Comparison of ENCODE assay signal across 8 cellular contexts in the genomic region with DNA sequence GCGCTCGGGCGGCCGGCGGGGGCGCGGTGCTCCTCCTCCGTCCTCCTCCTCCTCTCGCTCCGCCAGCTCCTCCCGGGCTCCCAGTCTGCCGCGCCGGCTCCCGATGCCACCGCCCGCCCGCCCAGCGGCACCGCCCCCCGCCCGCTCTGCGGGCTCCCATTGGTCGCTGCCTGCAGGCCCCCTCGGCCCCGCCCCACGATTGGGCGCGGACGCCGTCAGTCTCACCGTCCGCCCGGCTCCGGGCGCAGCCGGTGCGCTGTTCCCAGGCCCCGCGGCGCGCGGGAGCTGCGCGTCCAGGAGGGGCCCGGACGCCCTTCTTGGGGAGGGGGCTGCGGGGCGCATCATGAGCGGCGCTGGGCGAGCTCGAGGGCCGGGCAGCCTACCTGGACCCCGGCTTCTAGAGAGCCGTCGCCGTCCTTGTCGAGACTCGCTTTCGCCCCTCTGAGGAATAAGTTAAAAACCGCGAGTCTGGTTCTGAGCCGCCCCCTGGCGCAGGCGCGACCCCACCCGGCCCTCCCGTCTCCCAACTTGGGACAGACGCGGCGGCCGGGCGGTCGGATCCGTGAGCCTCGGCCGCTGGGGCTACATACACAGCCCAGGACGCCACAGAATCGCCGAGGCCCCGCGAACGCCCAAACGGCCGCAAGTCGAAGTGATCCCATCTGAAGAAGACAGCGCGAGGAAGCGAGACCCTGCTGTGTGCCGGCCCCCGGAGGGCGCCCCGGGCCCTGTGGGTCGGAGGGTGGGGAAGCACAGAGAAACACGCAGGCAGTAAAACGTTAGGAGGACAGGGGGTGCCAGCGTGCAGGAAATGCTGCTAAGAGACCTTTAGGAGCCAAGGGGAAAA. TPM values are rescaled to one million over a fixed set of nuclear protein-coding genes. Genes with fewer than 3 reads are reported as not detected.
A peak's percentile ranks its signal among the peaks of the same experiment; 100 is the strongest.
DNase-seq lines count a peak whose midpoint lies in the region; ATAC-seq and TF ChIP-seq lines count a peak whose summit lies in the region.

Gene SIPA1L2, minus strand, starts transcription at position 87 of the 847 bp plus-strand sequence. CDS start 114,794 bp downstream, outside the sequence.

- no peaks in the 10 kb centered on the region for H3K36me3 Mint-ChIP-seq in activated naive CD4-positive, alpha-beta T cell treated with anti-CD3 and anti-CD28 coated beads, Interleukin-2, amount 50 U/mL, for 24 hours
- peaks cover 4% of the 10 kb centered on the region for H3K36me3 Mint-ChIP-seq in glutamatergic neuron (ENCODE audit: unreplicated experiment)
- no peaks in the 10 kb centered on the region for H3K36me3 Mint-ChIP-seq in osteocyte (ENCODE audit: unreplicated experiment)

- H3K36me3 ChIP-seq in ES-I3 (ENCODE audit: insufficient read depth, low read length), result no peaks in the 10 kb centered on the region
- H3K36me3 ChIP-seq in HCT116 (ENCODE audit: control insufficient read depth in 1 of 2, insufficient read depth in 2 of 2, low read length in 2 of 2), result no peaks in the 10 kb centered on the region
- H3K36me3 ChIP-seq in MG63, result peaks cover 4% of the 10 kb centered on the region
- no peaks in the 10 kb centered on the region for H3K36me3 ChIP-seq in testis (ENCODE audit: low read depth, missing control alignments)

- H3K9me3 ChIP-seq in ES-I3 (ENCODE audit: control insufficient read depth, insufficient read depth, low read length), result no peaks in the 10 kb centered on the region
- no peaks in the 10 kb centered on the region for H3K9me3 ChIP-seq in HCT116 (ENCODE audit: control insufficient read depth in 1 of 2, insufficient read depth in 1 of 2, low read depth in 1 of 2, low read length in 2 of 2)
- H3K9me3 ChIP-seq in MG63, result no peaks in the 10 kb centered on the region
- no peaks in the 10 kb centered on the region for H3K9me3 ChIP-seq in testis

- H3K4me1 Mint-ChIP-seq in activated naive CD4-positive, alpha-beta T cell treated with anti-CD3 and anti-CD28 coated beads, Interleukin-2, amount 50 U/mL, for 24 hours, result peaks cover 32% of the 10 kb centered on the region
- peaks cover 18% of the 10 kb centered on the region for H3K4me1 Mint-ChIP-seq in glutamatergic neuron (ENCODE audit: low read depth, unreplicated experiment)
- peaks cover 35% of the 10 kb centered on the region for H3K4me1 Mint-ChIP-seq in osteocyte (ENCODE audit: unreplicated experiment)

- H3K79me2 ChIP-seq in HCT116 (ENCODE audit: insufficient read depth, low read length), result no peaks in the 10 kb centered on the region

- H3K9ac ChIP-seq in ES-I3 (ENCODE audit: low read depth, low read length), result peak within 1 kb of the TSS; percentile 71
- peak within 1 kb of the TSS; percentile 53 for H3K9ac ChIP-seq in HCT116 (ENCODE audit: low read length)

- RAD21 ChIA-PET in HCT116 (lab: Charles Lee; ENCODE audit: low non-redundant PET in 1 of 2, low total read pairs in 2 of 2, uncharacterized antibody in 2 of 2, unreplicated experiment in 2 of 2), result interaction anchor here in 1 of 2 experiments (1.1 kb wide), 1 partner anchor 250 kb away, joined by 3 read pairs; no protein-coding TSS in a partner anchor

- H3K27ac Mint-ChIP-seq in activated naive CD4-positive, alpha-beta T cell treated with anti-CD3 and anti-CD28 coated beads, Interleukin-2, amount 50 U/mL, for 24 hours, result peak within 1 kb of the TSS; percentile 95
- H3K27ac Mint-ChIP-seq in glutamatergic neuron (ENCODE audit: unreplicated experiment) (peak within 1 kb of the TSS; percentile 98), osteocyte (ENCODE audit: unreplicated experiment) (peak within 1 kb of the TSS; percentile 94)

- H3K4me3 ChIP-seq in HCT116 (replicated peaks in 1 of 2; ENCODE audit: low read depth in 1 of 2, low read length in 2 of 2), result peak within 1 kb of the TSS; percentile 52 to 63
- H3K4me3 ChIP-seq in MG63, result peak within 1 kb of the TSS; percentile 78
- H3K4me3 ChIP-seq in testis, result peak within 1 kb of the TSS; percentile 75 to 80

- POLR2A ChIA-PET in HCT116 (lab: Charles Lee), result interaction anchor here (0.7 kb wide), 1 partner anchor 239 kb away, joined by 3 read pairs; no protein-coding TSS in a partner anchor

- intact Hi-C loops in HCT116 (cut with micrococcal nuclease), result loop anchor here (5.0 kb wide), 1 partner anchor 482 kb away; no protein-coding TSS in a partner anchor
- intact Hi-C loops in testis (cut with DNase I; ENCODE audit: low total_unique reads), result loop anchor here (10.0 kb wide), 1 partner anchor 615 kb away; no protein-coding TSS in a partner anchor

- H4K20me1 ChIP-seq in HCT116 (ENCODE audit: insufficient read depth), result no peaks in the 10 kb centered on the region

- DNase-seq in HCT116 (ENCODE audit: low read depth, low spot score) (peak; percentile 66), MG63 (peak; percentile 96), SK-N-DZ (ENCODE audit: low spot score) (peak; percentile 92), glutamatergic neuron (peak; percentile 97), osteocyte (ENCODE audit: extremely low spot score, unreplicated experiment) (peak; percentile 98), testis (peak; percentile 95)

- WGBS in testis, 2 donors, result 0 to 3% methylated on average over 6 to 65 of the region's 98 CpGs

- H3K9me3 Mint-ChIP-seq in activated naive CD4-positive, alpha-beta T cell treated with anti-CD3 and anti-CD28 coated beads, Interleukin-2, amount 50 U/mL, for 24 hours, result no peaks in the 10 kb centered on the region
- H3K9me3 Mint-ChIP-seq in glutamatergic neuron (ENCODE audit: unreplicated experiment) (peaks cover 12% of the 10 kb centered on the region), osteocyte (ENCODE audit: unreplicated experiment) (no peaks in the 10 kb centered on the region)

- BruUV-seq in HCT116 (replicated peaks; lab: Mats Ljungman, UMichigan), result no TSS peak

- peaks cover 5% of the 10 kb centered on the region for H3K27me3 Mint-ChIP-seq in activated naive CD4-positive, alpha-beta T cell treated with anti-CD3 and anti-CD28 coated beads, Interleukin-2, amount 50 U/mL, for 24 hours
- peaks cover 5% of the 10 kb centered on the region for H3K27me3 Mint-ChIP-seq in glutamatergic neuron (ENCODE audit: unreplicated experiment)
- no peaks in the 10 kb centered on the region for H3K27me3 Mint-ChIP-seq in osteocyte (ENCODE audit: unreplicated experiment)

- TF ChIP-seq CTCF in HCT116 (IDR thresholded peaks at IDR 0.05 in 2 of 3, conservative IDR thresholded peaks at IDR 0.05 in 1 of 3; ENCODE audit: borderline replicate concordance in 1 of 3, insufficient read depth in 1 of 3, low read depth in 2 of 3, low read length in 2 of 3) (peak; percentile 41 to 77 (median 50)), glutamatergic neuron (IDR thresholded peaks at IDR 0.05; ENCODE audit: partially characterized antibody, unreplicated experiment) (peak; percentile 60), osteocyte (IDR thresholded peaks at IDR 0.05) (peak; percentile 62), testis (IDR thresholded peaks at IDR 0.05) (peak; percentile 30 to 52 (median 35))

- H3K4me3 Mint-ChIP-seq in activated naive CD4-positive, alpha-beta T cell treated with anti-CD3 and anti-CD28 coated beads, Interleukin-2, amount 50 U/mL, for 24 hours, result peak within 1 kb of the TSS; percentile 89
- peak within 1 kb of the TSS; percentile 98 for H3K4me3 Mint-ChIP-seq in glutamatergic neuron (ENCODE audit: unreplicated experiment)
- H3K4me3 Mint-ChIP-seq in osteocyte (ENCODE audit: unreplicated experiment), result peak within 1 kb of the TSS; percentile 92

- TF ChIP-seq RAD21 in HCT116 (IDR thresholded peaks at IDR 0.05; ENCODE audit: low read depth), result peak; percentile 79

- ATAC-seq in HCT116, result peak; percentile 95

- TF ChIP-seq POLR2A in HCT116 (IDR thresholded peaks at IDR 0.05; ENCODE audit: borderline replicate concordance, extremely low read depth, insufficient read depth, insufficient read length), result no peak
- TF ChIP-seq POLR2A in testis (IDR thresholded peaks at IDR 0.05), result no peak

- H3K27ac ChIP-seq in HCT116 (ENCODE audit: low read depth, low read length), result peak within 1 kb of the TSS; percentile 40
- peak within 1 kb of the TSS; percentile 83 to 88 for H3K27ac ChIP-seq in testis

- no peaks in the 10 kb centered on the region for H3K9me2 ChIP-seq in HCT116 (ENCODE audit: insufficient read depth)

- H3K27me3 ChIP-seq in HCT116 (ENCODE audit: insufficient read depth, low read length) (no peaks in the 10 kb centered on the region), MG63 (no peaks in the 10 kb centered on the region), testis (no peaks in the 10 kb centered on the region)

- H3K4me2 ChIP-seq in HCT116 (ENCODE audit: low read length), result peak within 1 kb of the TSS; percentile 92

- H2AFZ ChIP-seq in HCT116 (ENCODE audit: low read depth, low read length, poor library complexity, severe bottlenecking), result no peak within 1 kb of the TSS

- H3K4me1 ChIP-seq in ES-I3 (ENCODE audit: insufficient read depth, low read length) (peaks cover 20% of the 10 kb centered on the region), HCT116 (ENCODE audit: control insufficient read depth in 1 of 2, insufficient read depth in 2 of 2, low read length in 2 of 2) (peaks cover 19 to 37% of the 10 kb centered on the region in 2 experiments; a peak in 3 of 4 replicates), testis (peaks cover 4% of the 10 kb centered on the region)

- CTCF ChIA-PET in HCT116 (lab: Charles Lee), result interaction anchor here (0.8 to 0.9 kb wide), 2 partner anchors 74 to 583 kb away, joined by 3 to 4 read pairs; no protein-coding TSS in a partner anchor

TF ChIP-seq in HCT116, 20 proteins besides CTCF, POLR2A, EP300 and RAD21:
- TF ChIP-seq, protein P1, sequence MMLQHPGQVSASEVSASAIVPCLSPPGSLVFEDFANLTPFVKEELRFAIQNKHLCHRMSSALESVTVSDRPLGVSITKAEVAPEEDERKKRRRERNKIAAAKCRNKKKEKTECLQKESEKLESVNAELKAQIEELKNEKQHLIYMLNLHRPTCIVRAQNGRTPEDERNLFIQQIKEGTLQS (IDR thresholded peaks at IDR 0.05), result no peak
- TF ChIP-seq ELF1 (IDR thresholded peaks at IDR 0.05; ENCODE audit: borderline replicate concordance, low read depth), result no peak
- TF ChIP-seq POLR2AphosphoS5 (IDR thresholded peaks at IDR 0.05; ENCODE audit: low read depth, low read length), result peak; percentile 59
- no peak for TF ChIP-seq JUND (IDR thresholded peaks at IDR 0.05)
- peak; percentile 91 for TF ChIP-seq SP1 (IDR thresholded peaks at IDR 0.05; ENCODE audit: low read depth)

RNA-seq across cellular contexts. Expression of gene SIPA1L2, which starts in this region (rescaled TPM):
- 12.5 TPM for total RNA-seq in HCT116 (2021; ENCODE audit: unreplicated experiment)
- 11.6 and 12.1 TPM in 2 replicates for polyA plus RNA-seq in HCT116 (2012)
- total RNA-seq in MG63 (2014; rRNA removed; shearing (Covaris generic); ENCODE audit: low replicate concordance), result 11.4 and 16.8 TPM in 2 replicates
- 10.6 and 12.1 TPM in 2 replicates for polyA plus RNA-seq in SK-N-DZ (2014; cell fraction: cytosol; rRNA removed)
- 12.2 and 15.1 TPM in 2 replicates for polyA plus RNA-seq in SK-N-DZ (2014; cell fraction: nucleus; rRNA removed)
- 177 TPM for total RNA-seq in glutamatergic neuron (ENCODE audit: unreplicated experiment)
- total RNA-seq in osteocyte, result 12.3 and 14.5 TPM in 2 replicates
- total RNA-seq in testis, result 10 to 100 TPM; 36.1 to 43.4 TPM
- 19.5 TPM for polyA plus RNA-seq in testis (ENCODE audit: insufficient read depth, low read depth, low replicate concordance)

Comparison
In these comparisons a context has a peak if more than half of its experiments do, and no peak if none do; other contexts are left out.
1. Peak in every context shown above with its lines: DNase-seq, ATAC-seq, H3K4me3 ChIP-seq and H3K27ac ChIP-seq.